9 cellular contexts compared by ENCODE assay signal in genomic region chr2:53202063-53202462, GRCh38.
DNase-seq lines count a peak whose midpoint lies in the region; ATAC-seq, FAIRE-seq and TF ChIP-seq lines count a peak whose summit lies in the region.
"Had no signal": no experiment of that assay in that cellular context is flagged by ENCODE, and none has a peak within 500 bp of the region (broad histone marks: within the 10 kb centered on the region; RNA-seq: fewer than 3 reads in every experiment).

No MANE protein-coding gene starts in this region.

- no peak overlapping the region for H2BK120ac ChIP-seq in H1 (replicated peaks; ENCODE audit: low read depth, low read length)

- H3K79me1 ChIP-seq in H1 (ENCODE audit: low read depth, low read length): no peaks in the 10 kb centered on the region

- no peak overlapping the region for H4K8ac ChIP-seq in H1 (ENCODE audit: extremely low read depth, insufficient read depth, low read length)

- no peak for TF ChIP-seq EP300 in H1 (IDR thresholded peaks at IDR 0.05; ENCODE audit: borderline replicate concordance in 1 of 2, low read depth in 2 of 2, low read length in 2 of 2)

- no peak overlapping the region for H3K4me2 ChIP-seq in H1 (ENCODE audit: insufficient read depth in 1 of 2, low read depth in 2 of 2, low read length in 2 of 2)
- peak overlapping the region; percentile 7 for H3K4me2 ChIP-seq in osteoblast (ENCODE audit: insufficient read depth, low read length)

- TF ChIP-seq CTCF in H1 (IDR thresholded peaks at IDR 0.05; ENCODE audit: control extremely low read depth in 1 of 3, insufficient read depth in 1 of 3, low read depth in 1 of 3, low read length in 3 of 3) (peak in 1 of 3 experiments; percentile 18; a peak in 2 of 4 replicates), osteoblast (IDR thresholded peaks at IDR 0.05; ENCODE audit: extremely low read depth, low read depth, low read length) (peak; percentile 35), dorsolateral prefrontal cortex (IDR thresholded peaks at IDR 0.05 in 54 of 56, conservative IDR thresholded peaks at IDR 0.05 in 2 of 56; ENCODE audit: low read depth in 1 of 56, partially characterized antibody in 56 of 56) (peak in 16 of 56 donors; percentile 7 to 36 (median 16))

- no peaks in the 10 kb centered on the region for H3K9me3 ChIP-seq in H1 (ENCODE audit: insufficient read depth in 2 of 2, low read depth in 1 of 2, low read length in 1 of 2)
- no peaks in the 10 kb centered on the region for H3K9me3 ChIP-seq in osteoblast (ENCODE audit: low read depth, low read length)

- no peaks in the 10 kb centered on the region for H3K4me1 ChIP-seq in H1 (replicated peaks in 1 of 4; ENCODE audit: control insufficient read depth in 3 of 4, insufficient read depth in 4 of 4, low read length in 3 of 4)
- H3K4me1 ChIP-seq in osteoblast (ENCODE audit: insufficient read depth, low read length): peaks cover 2% of the 10 kb centered on the region

- intact Hi-C loops in dorsolateral prefrontal cortex (cut with DNase I): no loop called here

- POLR2A ChIA-PET in H1 (lab: Charles Lee; ENCODE audit: partially characterized antibody): no interaction called here

- H2BK5ac ChIP-seq in H1 (ENCODE audit: low read depth, low read length): no peak overlapping the region

- peak; percentile 56 to 59 for TF ChIP-seq RAD21 in H1 (IDR thresholded peaks at IDR 0.05 in 1 of 2, conservative IDR thresholded peaks at IDR 0.05 in 1 of 2; ENCODE audit: low read depth in 2 of 2, low read length in 2 of 2)

- no peak overlapping the region for H3K23ac ChIP-seq in H1 (ENCODE audit: insufficient read length)

- peak; percentile 62 for DNase-seq in GM04503 (ENCODE audit: low read depth)
- peak; percentile 51 to 72 for DNase-seq in NCI-H446 (lab: John Stamatoyannopoulos, UW)
- DNase-seq in H1 (ENCODE audit: low read depth in 1 of 2, low spot score in 2 of 2): no peak
- no peak for DNase-seq in osteoblast (ENCODE audit: insufficient read length, low spot score, missing footprints)
- DNase-seq in dorsolateral prefrontal cortex: no peak
- DNase-seq: stimulated activated CD8-positive, alpha-beta memory T cell treated with anti-CD3 and anti-CD28 coated beads, Interleukin-4, amount 100 ng/mL, for 48 hours had no signal

- H3K4me3 ChIP-seq in H1 (ENCODE audit: extremely low read depth in 1 of 4, insufficient read depth in 2 of 4, low read depth in 3 of 4, low read length in 4 of 4): no peak overlapping the region
- no peak overlapping the region for H3K4me3 ChIP-seq in osteoblast (ENCODE audit: insufficient read depth, low read length)
- H3K4me3 ChIP-seq in dorsolateral prefrontal cortex: no peak overlapping the region

- H2BK15ac ChIP-seq in H1 (ENCODE audit: low read length): no peak overlapping the region

- TF ChIP-seq POLR2A in H1 (IDR thresholded peaks at IDR 0.05; ENCODE audit: control extremely low read depth in 1 of 2, low read depth in 2 of 2, low read length in 2 of 2) (no peak), GM18505 (IDR thresholded peaks at IDR 0.05; ENCODE audit: borderline replicate concordance, extremely low read depth, insufficient read depth, insufficient read length) (no peak)

- H3K79me2 ChIP-seq in H1 (ENCODE audit: control insufficient read depth in 1 of 2, insufficient read depth in 2 of 2, low read length in 2 of 2): no peaks in the 10 kb centered on the region
- H3K79me2 ChIP-seq in osteoblast (ENCODE audit: insufficient read depth, low read length): no peaks in the 10 kb centered on the region

- no peaks in the 10 kb centered on the region for H3K27me3 ChIP-seq in H1 (replicated peaks in 1 of 4; ENCODE audit: control insufficient read depth in 3 of 4, extremely low read depth in 1 of 4, insufficient read depth in 3 of 4, low read length in 3 of 4)
- no peaks in the 10 kb centered on the region for H3K27me3 ChIP-seq in osteoblast (ENCODE audit: insufficient read depth, low read length)
- H3K27me3 ChIP-seq in dorsolateral prefrontal cortex: no peaks in the 10 kb centered on the region

- no peak for FAIRE-seq in H1 (lab: Jason Lieb, UNC)

- ATAC-seq in GM18505 (IDR thresholded peaks at IDR 0.05; ENCODE audit: unreplicated experiment) (no peak), HG02571 (IDR thresholded peaks at IDR 0.05; ENCODE audit: unreplicated experiment) (no peak), GM21528 (IDR thresholded peaks at IDR 0.05; ENCODE audit: low FRiP score, unreplicated experiment) (no peak)

- H3K27ac ChIP-seq in H1 (ENCODE audit: low read depth, low read length) (no peak overlapping the region), osteoblast (ENCODE audit: low read depth, low read length) (no peak overlapping the region), dorsolateral prefrontal cortex (no peak overlapping the region)

- no peak overlapping the region for H2BK20ac ChIP-seq in H1 (ENCODE audit: low read length)

- no peaks in the 10 kb centered on the region for H4K20me1 ChIP-seq in H1 (replicated peaks in 1 of 2; ENCODE audit: control insufficient read depth in 1 of 2, insufficient read depth in 2 of 2, low read length in 2 of 2)
- H4K20me1 ChIP-seq in osteoblast (ENCODE audit: insufficient read depth, low read length): no peaks in the 10 kb centered on the region

- H3K9ac ChIP-seq in H1 (replicated peaks in 1 of 4; ENCODE audit: extremely low read depth in 1 of 4, low read depth in 3 of 4, low read length in 3 of 4): no peak overlapping the region

- H2AFZ ChIP-seq in H1 (ENCODE audit: low read length) (no peak overlapping the region), osteoblast (ENCODE audit: low read length) (no peak overlapping the region)

- H3K36me3 ChIP-seq in H1 (ENCODE audit: control insufficient read depth in 2 of 4, insufficient read depth in 4 of 4, low read length in 3 of 4) (no peaks in the 10 kb centered on the region), osteoblast (ENCODE audit: insufficient read depth, low read length) (no peaks in the 10 kb centered on the region)

- H3K56ac ChIP-seq in H1 (replicated peaks; ENCODE audit: insufficient read length, low read depth, low read length): no peak overlapping the region

- no peak overlapping the region for H3K14ac ChIP-seq in H1 (ENCODE audit: insufficient read length)

- no peak overlapping the region for H4K91ac ChIP-seq in H1 (replicated peaks; ENCODE audit: insufficient read length, low read length)

- H3K4ac ChIP-seq in H1 (replicated peaks; ENCODE audit: insufficient read length, low read depth, low read length): no peak overlapping the region

- H4K5ac ChIP-seq in H1 (ENCODE audit: insufficient read length, low read depth, low read length): no peak overlapping the region

- H2BK12ac ChIP-seq in H1 (ENCODE audit: low read depth, low read length): no peak overlapping the region

- no peak overlapping the region for H2AK5ac ChIP-seq in H1 (ENCODE audit: low read depth, low read length)

- CTCF ChIA-PET in H1 (lab: Charles Lee; ENCODE audit: partially characterized antibody): interaction anchor here (0.9 to 2.0 kb wide), 3 partner anchors 8 to 183 kb away, joined by 3 to 8 read pairs (median 6); no protein-coding TSS in a partner anchor

- no peak overlapping the region for H3K18ac ChIP-seq in H1 (ENCODE audit: extremely low read depth, low read length)

- 70% methylated on average over 3 of the region's 3 CpGs; no CpG with 5 or more reads in 1 of the 2 experiments for WGBS in H1 (ENCODE audit: extremely low coverage in 1 of 2, insufficient coverage in 1 of 2, insufficient read length in 1 of 2, insufficient replicate concordance in 2 of 2, low coverage in 1 of 2, low lambda C conversion rate in 2 of 2, missing lambda C conversion rate in 1 of 2), 2 experiments

- H3K23me2 ChIP-seq in H1 (ENCODE audit: low read depth, low read length): no peaks in the 10 kb centered on the region

TF ChIP-seq in H1, 55 proteins besides CTCF, POLR2A, EP300 and RAD21:
- TF ChIP-seq RNF2 (IDR thresholded peaks at IDR 0.05; ENCODE audit: borderline replicate concordance, low read depth, low read length, missing control alignments, poor library complexity, severe bottlenecking) (no peak), SIN3A (conservative IDR thresholded peaks at IDR 0.05 in 1 of 2, IDR thresholded peaks at IDR 0.05 in 1 of 2; ENCODE audit: low read depth in 1 of 2, low read length in 2 of 2) (no peak), ATF3 (IDR thresholded peaks at IDR 0.05; ENCODE audit: insufficient read depth, low read depth, low read length) (no peak), ASH2L (IDR thresholded peaks at IDR 0.05; ENCODE audit: low read length) (no peak)

Comparison
In these comparisons a context has a peak if more than half of its experiments do, and no peak if none do; other contexts are left out.
1. DNase-seq: peak in GM04503 (single experiment) and NCI-H446 (2 of 2); none in H1 (0 of 2), osteoblast (single experiment) and dorsolateral prefrontal cortex (0 of 10).